In the genomic region with DNA sequence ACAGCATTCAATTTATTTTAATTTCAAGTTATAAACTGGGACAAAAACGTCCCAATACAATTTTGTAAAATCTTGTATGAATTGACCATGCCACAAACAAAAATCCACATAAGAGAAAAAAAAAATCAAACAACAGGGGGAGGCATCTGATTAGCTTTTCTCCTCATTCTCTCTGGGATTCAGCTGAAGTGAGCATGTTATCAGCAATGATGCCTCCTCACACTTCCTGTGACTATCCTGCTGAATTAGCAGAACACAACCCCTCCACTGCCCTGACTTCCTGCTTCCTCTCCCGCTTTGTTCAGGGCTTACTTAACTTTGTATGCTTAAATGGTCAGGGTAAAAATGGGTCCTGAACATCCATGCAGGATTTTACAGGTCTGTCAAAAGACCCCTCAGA, we compare ENCODE assay signal across 9 cellular contexts.
DNase-seq lines count a peak whose midpoint lies in the region; ATAC-seq, FAIRE-seq and TF ChIP-seq lines count a peak whose summit lies in the region.
"Had no signal": no experiment of that assay in that cellular context is flagged by ENCODE, and none has a peak within 500 bp of the region (broad histone marks: within the 10 kb centered on the region; RNA-seq: fewer than 3 reads in every experiment).

No MANE protein-coding gene starts in this region.

- H4K20me1 ChIP-seq in neural progenitor cell (ENCODE audit: low read depth) (peaks cover 89% of the 10 kb centered on the region), PC-9 (ENCODE audit: insufficient read depth) (no peaks in the 10 kb centered on the region; the same call in 1 of the 2 replicates)

- H3K4me2 ChIP-seq in neural progenitor cell (peak overlapping the region; percentile 2), PC-9 (no peak overlapping the region)

- CTCF ChIA-PET in PC-9 (lab: Charles Lee), result no interaction called here

- H3K36me3 ChIP-seq in neural progenitor cell (no peaks in the 10 kb centered on the region), PC-9 (ENCODE audit: low read depth) (0 out of 2 replicates have a peak, but pooled peaks cover 6% of the 10 kb centered on the region)

- no peak overlapping the region for H3K27ac ChIP-seq in neural progenitor cell
- no peak overlapping the region for H3K27ac ChIP-seq in PC-9

- H3K4me3 ChIP-seq in neural progenitor cell, result no peak overlapping the region
- H3K4me3 ChIP-seq in PC-9, result no peak overlapping the region

- BruUV-seq in PC-9 (replicated peaks; lab: Mats Ljungman, UMichigan), result no TSS peak

- TF ChIP-seq CTCF in endothelial cell (IDR thresholded peaks at IDR 0.05; ENCODE audit: unreplicated experiment), result no peak
- no peak for TF ChIP-seq CTCF in neural progenitor cell (IDR thresholded peaks at IDR 0.05)
- TF ChIP-seq CTCF in PC-9 (conservative IDR thresholded peaks at IDR 0.05), result no peak

- H3K27me3 Mint-ChIP-seq in endothelial cell (ENCODE audit: unreplicated experiment) (peaks cover 5% of the 10 kb centered on the region), neural progenitor cell (ENCODE audit: insufficient read depth, low read depth) (no peaks in the 10 kb centered on the region)

- H3K36me3 Mint-ChIP-seq in endothelial cell (ENCODE audit: low read depth, unreplicated experiment), result peaks cover 3% of the 10 kb centered on the region
- H3K36me3 Mint-ChIP-seq in neural progenitor cell, result no peaks in the 10 kb centered on the region

- peak; percentile 50 for FAIRE-seq in RCC 7860 (lab: Jason Lieb, UNC)

- H3K4me1 Mint-ChIP-seq in endothelial cell (ENCODE audit: unreplicated experiment), result peaks cover 77% of the 10 kb centered on the region
- peaks cover 17% of the 10 kb centered on the region for H3K4me1 Mint-ChIP-seq in neural progenitor cell

- H3K27ac Mint-ChIP-seq in endothelial cell (ENCODE audit: unreplicated experiment), result peak overlapping the region; percentile 85
- H3K27ac Mint-ChIP-seq in neural progenitor cell, result no peak overlapping the region

- H3K79me2 ChIP-seq in neural progenitor cell (ENCODE audit: low read depth) (peaks cover 95% of the 10 kb centered on the region), PC-9 (ENCODE audit: low read depth) (peaks cover 77% of the 10 kb centered on the region)

- H3K9ac ChIP-seq in neural progenitor cell, result no peak overlapping the region

- ATAC-seq in HG02840 (IDR thresholded peaks at IDR 0.05; ENCODE audit: low FRiP score, unreplicated experiment), result no peak

- H3F3A ChIP-seq in neural progenitor cell (ENCODE audit: low read depth) (no peaks in the 10 kb centered on the region), PC-9 (ENCODE audit: insufficient read depth, low read depth) (no peaks in the 10 kb centered on the region)

- intact Hi-C loops in PC-9 (cut with micrococcal nuclease; ENCODE audit: unreplicated experiment), result loop anchor here (5.0 kb wide), 1 partner anchor 160 kb away; a partner anchor contains a TSS

- H2AFZ ChIP-seq in neural progenitor cell (replicated peaks) (no peak overlapping the region), PC-9 (no peak overlapping the region)

- H3K9me2 ChIP-seq in PC-9 (ENCODE audit: insufficient read depth), result no peaks in the 10 kb centered on the region

- no peaks in the 10 kb centered on the region for H3K27me3 ChIP-seq in neural progenitor cell
- H3K27me3 ChIP-seq in PC-9 (ENCODE audit: insufficient read depth, low read depth), result no peaks in the 10 kb centered on the region

- no peak overlapping the region for H3K4me3 Mint-ChIP-seq in endothelial cell (ENCODE audit: unreplicated experiment)
- H3K4me3 Mint-ChIP-seq in neural progenitor cell, result no peak overlapping the region

- H3K9me3 ChIP-seq in neural progenitor cell (ENCODE audit: low read depth) (no peaks in the 10 kb centered on the region), PC-9 (ENCODE audit: insufficient read depth, low read depth) (no peaks in the 10 kb centered on the region)

- DNase-seq in NOMO-1 treated with DMSO at 0.1 percent for 48 hours (lab: John Stamatoyannopoulos, UW; ENCODE audit: unreplicated experiment) (peak; percentile 24), NOMO-1 (lab: John Stamatoyannopoulos, UW; ENCODE audit: unreplicated experiment in 2 of 2) (no peak), RCC 7860 (ENCODE audit: low spot score) (peak; percentile 46), endothelial cell (ENCODE audit: low spot score) (peak; percentile 46), neural progenitor cell (ENCODE audit: low spot score) (no peak), NCI-H510A treated with DMSO at 0.1 percent for 48 hours (lab: John Stamatoyannopoulos, UW) (no peak), PC-9 (no peak)
- DNase-seq: NCI-H2227 treated with DMSO at 0.1 percent for 48 hours had no signal

- no peaks in the 10 kb centered on the region for H3K9me3 Mint-ChIP-seq in endothelial cell (ENCODE audit: unreplicated experiment)
- H3K9me3 Mint-ChIP-seq in neural progenitor cell, result no peaks in the 10 kb centered on the region

- POLR2A ChIA-PET in PC-9 (lab: Charles Lee; ENCODE audit: unreplicated experiment), result no interaction called here

- peaks cover 26% of the 10 kb centered on the region for H3K4me1 ChIP-seq in neural progenitor cell
- H3K4me1 ChIP-seq in PC-9 (replicated peaks; ENCODE audit: insufficient read depth), result peaks cover 27% of the 10 kb centered on the region

Comparison
In these comparisons a context has a peak if more than half of its experiments do, and no peak if none do; other contexts are left out.
1. DNase-seq: peak in NOMO-1 treated with DMSO at 0.1 percent for 48 hours (single experiment), RCC 7860 (single experiment) and endothelial cell (single experiment); none in NOMO-1 (0 of 2), neural progenitor cell (single experiment), NCI-H510A treated with DMSO at 0.1 percent for 48 hours (single experiment) and PC-9 (0 of 2).